17 cellular contexts compared by ENCODE assay signal in the genomic region with DNA sequence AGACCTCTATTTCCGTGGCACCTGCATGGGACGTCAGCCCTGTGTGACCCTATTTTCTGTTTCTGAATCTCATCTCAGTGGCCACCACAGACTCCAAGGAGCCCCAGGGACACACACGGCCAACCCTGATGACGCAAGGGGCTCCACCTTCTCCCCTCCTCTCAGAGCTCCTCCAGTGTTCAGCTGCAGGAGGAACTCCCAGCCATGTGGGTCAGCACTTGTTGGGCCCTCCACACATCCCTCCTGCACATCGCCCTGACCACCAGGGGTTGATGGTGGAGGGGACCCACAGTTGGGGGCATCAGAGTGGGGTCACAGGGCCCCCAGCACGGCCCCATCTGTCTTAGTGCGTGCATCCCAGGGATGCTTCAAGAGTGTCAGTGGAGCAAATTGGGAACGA.
"Had no signal": no experiment of that assay in that cellular context is flagged by ENCODE, and none has a peak within 500 bp of the region (broad histone marks: within the 10 kb centered on the region; RNA-seq: fewer than 3 reads in every experiment).

No MANE protein-coding gene starts in this region.

- H3K36me3 ChIP-seq: adrenal gland, left lung, neutrophil, WERI-Rb-1 had no signal

- H3K27me3 ChIP-seq: adrenal gland, neutrophil, testis had no signal

- H3K4me3 ChIP-seq: adrenal gland, dorsolateral prefrontal cortex, left lung, mucosa of descending colon, smooth muscle cell, testis had no signal

- H3K36me3 Mint-ChIP-seq: activated naive CD4-positive, alpha-beta T cell treated with anti-CD3 and anti-CD28 coated beads, Interleukin-2, amount 50 U/mL, for 24 hours had no signal

- H3K4me1 ChIP-seq: adrenal gland, left lung, testis had no signal

- H3K4me1 Mint-ChIP-seq: activated CD4-positive, alpha-beta T cell treated with anti-CD3 and anti-CD28 coated beads for 36 hours; activated naive CD4-positive, alpha-beta T cell treated with anti-CD3 and anti-CD28 coated beads, Interleukin-2, amount 50 U/mL, for 24 hours had no signal

- H3K27ac Mint-ChIP-seq: activated CD4-positive, alpha-beta T cell treated with anti-CD3 and anti-CD28 coated beads for 36 hours; activated naive CD4-positive, alpha-beta T cell treated with anti-CD3 and anti-CD28 coated beads, Interleukin-2, amount 50 U/mL, for 24 hours; naive thymus-derived CD8-positive, alpha-beta T cell; progenitor cell of endocrine pancreas; stimulated activated naive CD8-positive, alpha-beta T cell treated with anti-CD3 and anti-CD28 coated beads, Interleukin-15, Interleukin-2, amounts not matched to agents 100 ng/mL and 50 ng/mL, for 24 hours had no signal

- H3K9me3 Mint-ChIP-seq: activated naive CD4-positive, alpha-beta T cell treated with anti-CD3 and anti-CD28 coated beads, Interleukin-2, amount 50 U/mL, for 24 hours had no signal

- H3K9me3 ChIP-seq: adrenal gland, mucosa of descending colon, neutrophil, testis had no signal

- H3K27ac ChIP-seq: dorsolateral prefrontal cortex, left lung, neutrophil, testis, WERI-Rb-1 had no signal

- H3K4me3 Mint-ChIP-seq: activated CD4-positive, alpha-beta T cell treated with anti-CD3 and anti-CD28 coated beads for 36 hours; activated naive CD4-positive, alpha-beta T cell treated with anti-CD3 and anti-CD28 coated beads, Interleukin-2, amount 50 U/mL, for 24 hours; naive thymus-derived CD8-positive, alpha-beta T cell; stimulated activated naive CD8-positive, alpha-beta T cell treated with anti-CD3 and anti-CD28 coated beads, Interleukin-15, Interleukin-2, amounts not matched to agents 100 ng/mL and 50 ng/mL, for 24 hours had no signal

- DNase-seq: activated CD4-positive, alpha-beta T cell treated with anti-CD3 and anti-CD28 coated beads for 36 hours; activated T-cell treated with anti-CD3 and anti-CD28 coated beads, Interleukin-2, amount 50 U/mL, for 1 hour; erythroblast; mucosa of descending colon; right cardiac atrium; WERI-Rb-1 had no signal

- ATAC-seq: activated CD4-positive, alpha-beta T cell treated with anti-CD3 and anti-CD28 coated beads for 36 hours; left lung; mucosa of descending colon; naive thymus-derived CD8-positive, alpha-beta T cell; right cardiac atrium; SK-N-SH treated with all-trans-retinoic acid at 6 μM for 48 hours had no signal
